1 cellular context compared by ENCODE assay signal in the genomic region with DNA sequence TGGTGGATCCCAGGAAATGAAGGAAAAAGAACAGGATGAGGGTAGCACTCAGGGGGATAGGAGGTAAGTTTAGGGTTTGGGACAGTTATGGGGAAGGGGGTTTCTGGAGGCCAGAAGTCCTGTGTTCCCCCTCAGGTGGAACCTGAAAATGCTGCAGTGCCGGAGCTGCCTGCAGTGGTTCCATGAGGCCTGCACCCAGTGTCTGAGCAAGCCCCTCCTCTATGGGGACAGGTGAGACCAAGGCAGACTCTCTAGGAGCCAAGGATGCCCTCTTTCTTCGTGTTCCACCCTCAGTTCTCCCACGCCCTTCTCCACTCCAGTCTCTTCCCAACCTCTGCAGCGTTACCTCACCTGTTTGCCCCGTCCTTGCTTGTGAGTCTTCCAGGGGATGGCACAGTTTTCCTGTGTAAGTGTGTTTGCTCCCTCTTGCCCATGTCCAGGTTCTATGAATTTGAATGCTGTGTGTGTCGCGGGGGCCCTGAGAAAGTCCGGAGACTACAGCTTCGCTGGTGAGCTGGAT.
TF ChIP-seq lines count a peak whose summit lies in the region.

No MANE protein-coding gene starts in this region.

TF ChIP-seq in H1, 55 proteins besides CTCF, POLR2A, EP300 and RAD21:
- no peak for TF ChIP-seq BACH1 (IDR thresholded peaks at IDR 0.05; ENCODE audit: low read length)
- no peak for TF ChIP-seq RNF2 (IDR thresholded peaks at IDR 0.05; ENCODE audit: borderline replicate concordance, low read depth, low read length, missing control alignments, poor library complexity, severe bottlenecking)
- TF ChIP-seq ASH2L (IDR thresholded peaks at IDR 0.05; ENCODE audit: low read length): no peak
- no peak for TF ChIP-seq CEBPB (IDR thresholded peaks at IDR 0.05; ENCODE audit: low read depth, low read length)
- TF ChIP-seq ZNF274 (IDR thresholded peaks at IDR 0.05; ENCODE audit: borderline replicate concordance, extremely low read depth, low read length): no peak
- TF ChIP-seq RBBP5 (IDR thresholded peaks at IDR 0.05; ENCODE audit: borderline replicate concordance, low read depth, low read length): no peak
- no peak for TF ChIP-seq KDM1A (IDR thresholded peaks at IDR 0.05; ENCODE audit: borderline replicate concordance, low read length)
